ENCODE assay signal across 20 cellular contexts in genomic region chr2:216149741-216150140, GRCh38. TPM values are rescaled to one million over a fixed set of nuclear protein-coding genes. Genes with fewer than 3 reads are reported as not detected.
DNase-seq lines count a peak whose midpoint lies in the region; ATAC-seq, FAIRE-seq and TF ChIP-seq lines count a peak whose summit lies in the region.
"Had no signal": no experiment of that assay in that cellular context is flagged by ENCODE, and none has a peak within 500 bp of the region (broad histone marks: within the 10 kb centered on the region; RNA-seq: fewer than 3 reads in every experiment).

No MANE protein-coding gene starts in this region.

- H3K4me1 ChIP-seq in neural progenitor cell, result peaks cover 44% of the 10 kb centered on the region

- no peaks in the 10 kb centered on the region for H3K9me3 Mint-ChIP-seq in activated CD4-positive, alpha-beta T cell treated with anti-CD3 and anti-CD28 coated beads for 36 hours (ENCODE audit: low read depth)
- no peaks in the 10 kb centered on the region for H3K9me3 Mint-ChIP-seq in neural progenitor cell
- H3K9me3 Mint-ChIP-seq: CD8-positive, alpha-beta memory T cell; T-cell had no signal

- H3K9me3 ChIP-seq in neural progenitor cell (ENCODE audit: low read depth), result no peaks in the 10 kb centered on the region
- H3K9me3 ChIP-seq: neutrophil, thoracic aorta had no signal

- H3K27ac Mint-ChIP-seq in activated CD4-positive, alpha-beta T cell treated with anti-CD3 and anti-CD28 coated beads for 36 hours, result peak overlapping the region; percentile 34
- H3K27ac Mint-ChIP-seq in neural progenitor cell, result no peak overlapping the region
- H3K27ac Mint-ChIP-seq: T-cell had no signal

- H3K27me3 Mint-ChIP-seq in activated CD4-positive, alpha-beta T cell treated with anti-CD3 and anti-CD28 coated beads for 36 hours, result no peaks in the 10 kb centered on the region
- H3K27me3 Mint-ChIP-seq in neural progenitor cell (ENCODE audit: insufficient read depth, low read depth), result peaks cover 2% of the 10 kb centered on the region
- H3K27me3 Mint-ChIP-seq: CD8-positive, alpha-beta memory T cell; T-cell had no signal

- no peaks in the 10 kb centered on the region for H3K27me3 ChIP-seq in neural progenitor cell
- H3K27me3 ChIP-seq: neutrophil had no signal

- H4K20me1 ChIP-seq in neural progenitor cell (ENCODE audit: low read depth), result peaks cover 93% of the 10 kb centered on the region

- intact Hi-C loops in activated CD4-positive, alpha-beta T cell treated with anti-CD3 and anti-CD28 coated beads for 36 hours (cut with DNase I, micrococcal nuclease), result loop anchor here in 1 of 2 experiments (2.0 to 5.0 kb wide), 2 partner anchors 255 to 518 kb away; no protein-coding TSS in a partner anchor

- DNase-seq in activated CD4-positive, alpha-beta T cell treated with anti-CD3 and anti-CD28 coated beads for 36 hours, result no peak
- no peak for DNase-seq in activated CD4-positive, alpha-beta T cell treated with anti-CD3 and anti-CD28 coated beads, Interleukin-2, amount 50 U/mL, for 48 hours
- peak; percentile 18 for DNase-seq in LHCN-M2 (ENCODE audit: low read depth)
- peak; percentile 43 for DNase-seq in astrocyte of the spinal cord (ENCODE audit: low read depth, low spot score)
- DNase-seq in neural progenitor cell (ENCODE audit: low spot score), result no peak
- no peak for DNase-seq in SIG-M5 (lab: John Stamatoyannopoulos, UW)
- no peak for DNase-seq in RCC 7860 (ENCODE audit: low spot score)
- DNase-seq: amygdala; CD8-positive, alpha-beta memory T cell; kidney; NCI-H748 treated with DMSO at 0.1 percent for 48 hours; T-cell had no signal

- no peak overlapping the region for H3K9ac ChIP-seq in neural progenitor cell

- H3K4me3 ChIP-seq in astrocyte of the spinal cord (ENCODE audit: low read depth, low read length), result no peak overlapping the region
- H3K4me3 ChIP-seq in neural progenitor cell, result no peak overlapping the region
- H3K4me3 ChIP-seq: coronary artery, thoracic aorta had no signal

- in situ Hi-C loops in astrocyte of the spinal cord (cut with HindIII; ENCODE audit: low sequenced_read_pairs), result no loop called here

- peak overlapping the region; percentile 39 for H3K27ac ChIP-seq in neural progenitor cell
- H3K27ac ChIP-seq: coronary artery, neutrophil, thoracic aorta had no signal

- peak; percentile 35 for ATAC-seq in activated CD4-positive, alpha-beta T cell treated with anti-CD3 and anti-CD28 coated beads for 36 hours
- ATAC-seq in HG03439 (IDR thresholded peaks at IDR 0.05; ENCODE audit: unreplicated experiment), result no peak
- ATAC-seq: esophagus mucosa, HepG2, sciatic nerve, T-cell had no signal

- peaks cover 23% of the 10 kb centered on the region for H3K36me3 ChIP-seq in neural progenitor cell

- H3K4me1 Mint-ChIP-seq in activated CD4-positive, alpha-beta T cell treated with anti-CD3 and anti-CD28 coated beads for 36 hours, result peaks cover 29% of the 10 kb centered on the region
- H3K4me1 Mint-ChIP-seq in neural progenitor cell, result no peaks in the 10 kb centered on the region

- peaks cover 55% of the 10 kb centered on the region for H3F3A ChIP-seq in neural progenitor cell (ENCODE audit: low read depth)

- CTCF ChIA-PET in activated CD4-positive, alpha-beta T cell treated with anti-CD3 and anti-CD28 coated beads for 36 hours (lab: Charles Lee), result interaction anchor here (0.8 to 1.6 kb wide), 8 partner anchors 9 to 255 kb away, joined by 3 to 5 read pairs (median 4); no protein-coding TSS in a partner anchor

- no peak overlapping the region for H2AFZ ChIP-seq in neural progenitor cell (replicated peaks)

- TF ChIP-seq CTCF in astrocyte of the spinal cord (IDR thresholded peaks at IDR 0.05; ENCODE audit: low read depth, low read length), result no peak
- no peak for TF ChIP-seq CTCF in neural progenitor cell (IDR thresholded peaks at IDR 0.05)

- no peak overlapping the region for H3K4me2 ChIP-seq in neural progenitor cell

- peaks cover 66% of the 10 kb centered on the region for H3K36me3 Mint-ChIP-seq in activated CD4-positive, alpha-beta T cell treated with anti-CD3 and anti-CD28 coated beads for 36 hours (ENCODE audit: low read depth)
- peaks cover 45% of the 10 kb centered on the region for H3K36me3 Mint-ChIP-seq in neural progenitor cell

- FAIRE-seq in RCC 7860 (lab: Jason Lieb, UNC), result no peak
- FAIRE-seq: A204.1, HepG2, kidney had no signal

- peaks cover 98% of the 10 kb centered on the region for H3K79me2 ChIP-seq in neural progenitor cell (ENCODE audit: low read depth)

- H3K4me3 Mint-ChIP-seq in activated CD4-positive, alpha-beta T cell treated with anti-CD3 and anti-CD28 coated beads for 36 hours, result no peak overlapping the region
- H3K4me3 Mint-ChIP-seq in neural progenitor cell, result no peak overlapping the region
- H3K4me3 Mint-ChIP-seq: CD8-positive, alpha-beta memory T cell; T-cell had no signal

- POLR2A ChIA-PET in activated CD4-positive, alpha-beta T cell treated with anti-CD3 and anti-CD28 coated beads for 36 hours (lab: Charles Lee), result interaction anchor here (0.7 kb wide), 1 partner anchor 24 kb away, joined by 3 read pairs; no protein-coding TSS in a partner anchor

RNA-seq across cellular contexts. Expression of gene XRCC5, which starts 40.6 kb away (rescaled TPM):
- 100 to 1,000 TPM; 395 to 536 TPM for total RNA-seq in activated CD4-positive, alpha-beta T cell treated with anti-CD3 and anti-CD28 coated beads for 36 hours
- 374 and 398 TPM in 2 replicates for total RNA-seq in LHCN-M2 (2014; rRNA removed)
- polyA plus RNA-seq in LHCN-M2 (2012), result 169 TPM
- 585 and 807 TPM in 2 replicates for total RNA-seq in neural progenitor cell (ENCODE audit: low replicate concordance)

Comparison
In these comparisons a context has a peak if more than half of its experiments do, and no peak if none do; other contexts are left out.
1. DNase-seq: peak in LHCN-M2 (single experiment) and astrocyte of the spinal cord (single experiment); none in activated CD4-positive, alpha-beta T cell treated with anti-CD3 and anti-CD28 coated beads for 36 hours (single experiment), activated CD4-positive, alpha-beta T cell treated with anti-CD3 and anti-CD28 coated beads, Interleukin-2, amount 50 U/mL, for 48 hours (0 of 2), neural progenitor cell (single experiment), SIG-M5 (single experiment) and RCC 7860 (single experiment).